8 cellular contexts compared by ENCODE assay signal in the genomic region with DNA sequence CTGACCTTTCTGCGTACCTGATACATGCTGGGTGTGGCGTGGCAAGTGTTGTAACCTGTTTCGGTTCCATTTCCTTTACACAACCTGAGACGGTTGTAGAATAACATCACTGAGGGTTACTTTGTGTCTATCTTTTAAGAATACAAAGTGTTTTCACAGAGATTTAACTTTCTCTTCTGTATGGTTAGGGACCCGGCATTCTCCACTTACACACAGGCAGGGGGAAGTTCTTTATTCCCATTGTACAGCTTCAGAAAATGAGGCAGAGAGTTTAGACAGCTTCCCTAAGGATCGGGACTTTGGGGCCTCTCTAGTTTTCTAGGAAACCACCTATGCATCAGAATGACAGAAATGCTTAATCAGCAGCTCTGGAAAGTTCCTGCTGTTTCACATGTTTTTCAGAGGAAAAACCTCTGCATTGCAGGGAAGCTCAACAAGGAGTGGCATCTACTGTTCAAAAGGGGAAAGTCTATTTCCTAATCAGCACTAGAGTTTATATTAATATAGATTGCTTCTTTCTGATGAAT. TPM values are rescaled to one million over a fixed set of nuclear protein-coding genes. Genes with fewer than 3 reads are reported as not detected.
A peak's percentile ranks its signal among the peaks of the same experiment; 100 is the strongest.
DNase-seq lines count a peak whose midpoint lies in the region; ATAC-seq, FAIRE-seq and TF ChIP-seq lines count a peak whose summit lies in the region.

No MANE protein-coding gene starts in this region.

- TF ChIP-seq CTCF in PC-9 (conservative IDR thresholded peaks at IDR 0.05) (no peak), endothelial cell of umbilical vein (IDR thresholded peaks at IDR 0.05; ENCODE audit: extremely low read depth in 1 of 2, insufficient read depth in 1 of 2, low read depth in 1 of 2, low read length in 2 of 2) (no peak), neutrophil (IDR thresholded peaks at IDR 0.05) (no peak)

- H3F3A ChIP-seq in PC-9 (ENCODE audit: insufficient read depth, low read depth): peaks cover 83% of the 10 kb centered on the region

- peak; percentile 18 for FAIRE-seq in endothelial cell of umbilical vein (lab: Jason Lieb, UNC)

- DNase-seq in activated CD4-positive, alpha-beta T cell treated with anti-CD3 and anti-CD28 coated beads for 4 hours: peak; percentile 63 to 67
- DNase-seq in activated CD4-positive, alpha-beta T cell treated with anti-CD3 and anti-CD28 coated beads for 1 hour: no peak
- DNase-seq in PC-9 (peak in 1 of 2 experiments; percentile 83), endothelial cell of umbilical vein (ENCODE audit: low read depth, low spot score) (peak; percentile 40), NCI-H2029 treated with DMSO at 0.1 percent for 48 hours (lab: John Stamatoyannopoulos, UW) (no peak), NCI-H1417 (lab: John Stamatoyannopoulos, UW) (no peak)

- H3K79me2 ChIP-seq in PC-9 (ENCODE audit: low read depth) (peaks cover 51% of the 10 kb centered on the region), endothelial cell of umbilical vein (ENCODE audit: control insufficient read depth, insufficient read depth, low read length) (peaks cover 52% of the 10 kb centered on the region)

- no peak for TF ChIP-seq POLR2A in endothelial cell of umbilical vein (IDR thresholded peaks at IDR 0.05; ENCODE audit: low read depth, low read length)

- intact Hi-C loops in PC-9 (cut with micrococcal nuclease; ENCODE audit: unreplicated experiment): no loop called here
- intact Hi-C loops in endothelial cell of umbilical vein (cut with micrococcal nuclease): no loop called here

- H4K20me1 ChIP-seq in PC-9 (ENCODE audit: insufficient read depth) (peaks cover 7% of the 10 kb centered on the region; the same call in 1 of the 2 replicates), endothelial cell of umbilical vein (replicated peaks; ENCODE audit: control insufficient read depth, extremely low read depth, insufficient read depth, low read length) (no peaks in the 10 kb centered on the region)

- H3K4me3 ChIP-seq in PC-9 (peak overlapping the region; percentile 63), endothelial cell of umbilical vein (replicated peaks in 1 of 3; ENCODE audit: insufficient read depth in 1 of 3, low read depth in 1 of 3, low read length in 3 of 3) (peak overlapping the region; percentile 21 to 63 (median 52)), neutrophil (ENCODE audit: low read depth in 1 of 2, low read length in 1 of 2) (peak overlapping the region; percentile 65 to 78)

- H3K4me1 ChIP-seq in PC-9 (replicated peaks; ENCODE audit: insufficient read depth): peaks cover 82% of the 10 kb centered on the region
- H3K4me1 ChIP-seq in endothelial cell of umbilical vein (ENCODE audit: control insufficient read depth, extremely low read depth, insufficient read depth, low read length): peaks cover 20% of the 10 kb centered on the region
- peaks cover 23 to 29% of the 10 kb centered on the region in 2 experiments for H3K4me1 ChIP-seq in neutrophil (ENCODE audit: control insufficient read depth in 1 of 2, insufficient read depth in 1 of 2, low read depth in 1 of 2, low read length in 1 of 2)

- peak; percentile 77 for ATAC-seq in HG02610 (IDR thresholded peaks at IDR 0.05; ENCODE audit: unreplicated experiment)

- H3K9me1 ChIP-seq in endothelial cell of umbilical vein (replicated peaks; ENCODE audit: control insufficient read depth, extremely low read depth, insufficient read depth, low read length): no peaks in the 10 kb centered on the region

- POLR2A ChIA-PET in PC-9 (lab: Charles Lee; ENCODE audit: unreplicated experiment): interaction anchor here (0.6 to 1.2 kb wide), 3 partner anchors 41 to 50 kb away, joined by 4 to 14 read pairs (median 4); no protein-coding TSS in a partner anchor
- POLR2A ChIA-PET in endothelial cell of umbilical vein (lab: Charles Lee): no interaction called here

- H3K4me2 ChIP-seq in PC-9 (peak overlapping the region; percentile 89), endothelial cell of umbilical vein (ENCODE audit: insufficient read depth, low read length) (peak overlapping the region; percentile 77)

- CTCF ChIA-PET in PC-9 (lab: Charles Lee) (interaction anchor here (0.7 to 1.1 kb wide), 2 partner anchors 11 to 16 kb away, joined by 3 to 4 read pairs; no protein-coding TSS in a partner anchor), endothelial cell of umbilical vein (lab: Charles Lee) (interaction anchor here (1.1 to 6.0 kb wide), 8 partner anchors 11 to 359 kb away, joined by 3 to 22 read pairs (median 5); no protein-coding TSS in a partner anchor)

- H2AFZ ChIP-seq in PC-9: peak overlapping the region; percentile 85; the same call in 1 of the 2 replicates
- peak overlapping the region; percentile 15 for H2AFZ ChIP-seq in endothelial cell of umbilical vein (ENCODE audit: low read depth, low read length)

- BruUV-seq in PC-9 (replicated peaks; lab: Mats Ljungman, UMichigan) (TSS peak; percentile 41), endothelial cell of umbilical vein (replicated peaks; lab: Mats Ljungman, UMichigan) (TSS peak; percentile 59)

- dilution Hi-C loops in endothelial cell of umbilical vein (cut with MboI; ENCODE audit: extremely low pct_ligation_motif_present, low sequenced_read_pairs): no loop called here

- H3K27ac ChIP-seq in PC-9 (peak overlapping the region; percentile 92), endothelial cell of umbilical vein (ENCODE audit: insufficient read depth, low read depth, low read length) (peak overlapping the region; percentile 78), neutrophil (peak overlapping the region; percentile 89)

- H3K36me3 ChIP-seq in PC-9 (ENCODE audit: low read depth) (no peaks in the 10 kb centered on the region), endothelial cell of umbilical vein (ENCODE audit: control insufficient read depth in 2 of 2, extremely low read depth in 1 of 2, insufficient read depth in 2 of 2, low read length in 2 of 2) (no peaks in the 10 kb centered on the region), neutrophil (peaks cover 11% of the 10 kb centered on the region)

- H3K27me3 ChIP-seq in PC-9 (ENCODE audit: insufficient read depth, low read depth) (no peaks in the 10 kb centered on the region), endothelial cell of umbilical vein (ENCODE audit: control insufficient read depth in 2 of 2, insufficient read depth in 2 of 2, low read length in 2 of 2) (no peaks in the 10 kb centered on the region), neutrophil (no peaks in the 10 kb centered on the region)

- peak overlapping the region; percentile 91 for H3K9ac ChIP-seq in endothelial cell of umbilical vein (replicated peaks; ENCODE audit: extremely low read depth, insufficient read depth, low read length)

- no peaks in the 10 kb centered on the region for H3K9me3 ChIP-seq in PC-9 (ENCODE audit: insufficient read depth, low read depth)
- no peaks in the 10 kb centered on the region for H3K9me3 ChIP-seq in endothelial cell of umbilical vein (replicated peaks; ENCODE audit: control insufficient read depth, insufficient read depth, low read length)
- no peaks in the 10 kb centered on the region for H3K9me3 ChIP-seq in neutrophil

- no peaks in the 10 kb centered on the region for H3K9me2 ChIP-seq in PC-9 (ENCODE audit: insufficient read depth)

TF ChIP-seq in endothelial cell of umbilical vein, 7 proteins besides CTCF, POLR2A, EP300 and RAD21:
- TF ChIP-seq JUN (IDR thresholded peaks at IDR 0.05; ENCODE audit: borderline replicate concordance, insufficient read depth, insufficient read length, low read depth) (no peak), FOS (IDR thresholded peaks at IDR 0.05; ENCODE audit: borderline replicate concordance, insufficient read depth, low read length) (no peak), EZH2 (IDR thresholded peaks at IDR 0.05; ENCODE audit: borderline replicate concordance, low read depth, low read length, severe bottlenecking) (no peak), POLR2AphosphoS5 (IDR thresholded peaks at IDR 0.05; ENCODE audit: insufficient read depth, low read depth, low read length) (no peak), GATA2 (IDR thresholded peaks at IDR 0.05; ENCODE audit: insufficient read depth, insufficient read length, low read depth, low read length) (no peak), MYC (IDR thresholded peaks at IDR 0.05; ENCODE audit: low read depth, low read length) (no peak)
- TF ChIP-seq, protein P1, sequence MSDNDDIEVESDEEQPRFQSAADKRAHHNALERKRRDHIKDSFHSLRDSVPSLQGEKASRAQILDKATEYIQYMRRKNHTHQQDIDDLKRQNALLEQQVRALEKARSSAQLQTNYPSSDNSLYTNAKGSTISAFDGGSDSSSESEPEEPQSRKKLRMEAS (IDR thresholded peaks at IDR 0.05; ENCODE audit: insufficient read depth, insufficient read length): no peak

RNA-seq across cellular contexts. Expression of a gene that starts 41.3 kb away (rescaled TPM):
- total RNA-seq in PC-9 (2021) (234 and 289 TPM in 2 replicates), endothelial cell of umbilical vein (172 and 194 TPM in 2 replicates)
- 20.8 and 33.7 TPM in 2 replicates for polyA plus RNA-seq in endothelial cell of umbilical vein
- 72.2 and 79.1 TPM in 2 replicates for polyA plus RNA-seq in endothelial cell of umbilical vein (2011; cell fraction: cytosol; rRNA removed)
- 111 and 150 TPM in 2 replicates for polyA plus RNA-seq in endothelial cell of umbilical vein (2011; cell fraction: nucleus; rRNA removed)
- 108 and 138 TPM in 2 replicates for polyA plus RNA-seq in endothelial cell of umbilical vein (2012)
- polyA minus RNA-seq in endothelial cell of umbilical vein: 47.1 and 55.6 TPM in 2 replicates
- 86.2 TPM for polyA minus RNA-seq in endothelial cell of umbilical vein (2011; cell fraction: cytosol; rRNA and poly(A)+ RNA removed)
- polyA minus RNA-seq in endothelial cell of umbilical vein (2011; cell fraction: nucleus; rRNA and poly(A)+ RNA removed): 166 and 205 TPM in 2 replicates

Comparison
In these comparisons a context has a peak if more than half of its experiments do, and no peak if none do; other contexts are left out.
1. DNase-seq: peak in activated CD4-positive, alpha-beta T cell treated with anti-CD3 and anti-CD28 coated beads for 4 hours (2 of 2) and endothelial cell of umbilical vein (single experiment); none in activated CD4-positive, alpha-beta T cell treated with anti-CD3 and anti-CD28 coated beads for 1 hour (single experiment), NCI-H2029 treated with DMSO at 0.1 percent for 48 hours (single experiment) and NCI-H1417 (0 of 3).
2. Peak in every context shown above with its lines, with median percentiles within 50 percentile points of each other: H3K27ac ChIP-seq and H3K4me3 ChIP-seq.